23 cellular contexts compared by ENCODE assay signal in genomic region chr1:71037829-71038620, GRCh38. TPM values are rescaled to one million over a fixed set of nuclear protein-coding genes. Genes with fewer than 3 reads are reported as not detected.
A peak's percentile ranks its signal among the peaks of the same experiment; 100 is the strongest.
DNase-seq lines count a peak whose midpoint lies in the region; ATAC-seq, FAIRE-seq and TF ChIP-seq lines count a peak whose summit lies in the region.
"Had no signal": no experiment of that assay in that cellular context is flagged by ENCODE, and none has a peak within 500 bp of the region (broad histone marks: within the 10 kb centered on the region; RNA-seq: fewer than 3 reads in every experiment).

No MANE protein-coding gene starts in this region.

- intact Hi-C loops in natural killer cell (cut with micrococcal nuclease) (no loop called here), GM12878 (cut with micrococcal nuclease; ENCODE audit: unreplicated experiment) (no loop called here), left ventricle myocardium superior (cut with micrococcal nuclease) (no loop called here)
- intact Hi-C loops in activated CD8-positive, alpha-beta T cell treated with anti-CD3 and anti-CD28 coated beads for 36 hours (cut with micrococcal nuclease), result no loop called here

- H3K9ac ChIP-seq in GM12878 (ENCODE audit: control insufficient read depth, insufficient read depth, low read length), result no peak overlapping the region

- H3K4me3 ChIP-seq in GM12878 (no peak overlapping the region), thoracic aorta (peak overlapping the region; percentile 15)
- H3K4me3 ChIP-seq: GM23338 had no signal

- TF ChIP-seq RAD21 in GM12878 (IDR thresholded peaks at IDR 0.05; ENCODE audit: insufficient read depth, low read depth, low read length), result no peak

- no peaks in the 10 kb centered on the region for H3K9me3 Mint-ChIP-seq in natural killer cell treated with Interleukin-12 subunit alpha and Interleukin-12 subunit beta and Interleukin-15 and Interleukin-18, amount 100 ng/mL, for 72 hours
- H3K9me3 Mint-ChIP-seq in natural killer cell, result no peaks in the 10 kb centered on the region
- no peaks in the 10 kb centered on the region for H3K9me3 Mint-ChIP-seq in activated CD8-positive, alpha-beta T cell treated with anti-CD3 and anti-CD28 coated beads for 36 hours
- H3K9me3 Mint-ChIP-seq: CD4-positive, alpha-beta memory T cell; GM23338 had no signal

- H3K4me1 ChIP-seq in GM12878 (ENCODE audit: control insufficient read depth, insufficient read depth, low read length), result no peaks in the 10 kb centered on the region
- H3K4me1 ChIP-seq in thoracic aorta (ENCODE audit: control insufficient read depth in 1 of 2, low read depth in 2 of 2), result peaks cover 3 to 27% of the 10 kb centered on the region in 2 donors
- H3K4me1 ChIP-seq: BE2C had no signal

- POLR2A ChIA-PET in GM12878 (lab: Charles Lee), result interaction anchor here (0.6 kb wide), 1 partner anchor 729 kb away, joined by 3 read pairs; no protein-coding TSS in a partner anchor
- POLR2A ChIA-PET in activated CD8-positive, alpha-beta T cell treated with anti-CD3 and anti-CD28 coated beads for 36 hours (lab: Charles Lee), result no interaction called here

- H3K4me3 Mint-ChIP-seq in natural killer cell treated with Interleukin-12 subunit alpha and Interleukin-12 subunit beta and Interleukin-15 and Interleukin-18, amount 100 ng/mL, for 72 hours, result peak overlapping the region; percentile 18
- H3K4me3 Mint-ChIP-seq in natural killer cell, result no peak overlapping the region
- H3K4me3 Mint-ChIP-seq in activated CD8-positive, alpha-beta T cell treated with anti-CD3 and anti-CD28 coated beads for 36 hours, result no peak overlapping the region
- H3K4me3 Mint-ChIP-seq: CD4-positive, alpha-beta memory T cell; GM23338 had no signal

- SMC1A ChIA-PET in GM12878 (lab: Charles Lee; ENCODE audit: uncharacterized antibody, unreplicated experiment), result no interaction called here

- H3K4me1 Mint-ChIP-seq in natural killer cell treated with Interleukin-12 subunit alpha and Interleukin-12 subunit beta and Interleukin-15 and Interleukin-18, amount 100 ng/mL, for 72 hours (ENCODE audit: low read depth in 2 of 2), result peaks cover 22 to 46% of the 10 kb centered on the region in 2 donors
- H3K4me1 Mint-ChIP-seq in natural killer cell, result no peaks in the 10 kb centered on the region
- no peaks in the 10 kb centered on the region for H3K4me1 Mint-ChIP-seq in activated CD8-positive, alpha-beta T cell treated with anti-CD3 and anti-CD28 coated beads for 36 hours (ENCODE audit: low read depth)
- H3K4me1 Mint-ChIP-seq: GM23338 had no signal

- BruUV-seq in GM12878 (replicated peaks; lab: Mats Ljungman, UMichigan), result no TSS peak

- H3K27me3 ChIP-seq in GM12878 (replicated peaks in 1 of 2; ENCODE audit: control insufficient read depth in 2 of 2, insufficient read depth in 2 of 2, low read length in 1 of 2) (no peaks in the 10 kb centered on the region), thoracic aorta (replicated peaks; ENCODE audit: insufficient read depth) (no peaks in the 10 kb centered on the region)
- H3K27me3 ChIP-seq: BE2C had no signal

- H3K9me3 ChIP-seq in GM12878 (replicated peaks; ENCODE audit: control insufficient read depth, insufficient read depth, low read length) (no peaks in the 10 kb centered on the region), thoracic aorta (no peaks in the 10 kb centered on the region)
- H3K9me3 ChIP-seq: BE2C had no signal

- in situ Hi-C loops in GM12878 (cut with MboI), result no loop called here

- no peaks in the 10 kb centered on the region for H3K79me2 ChIP-seq in GM12878 (ENCODE audit: control insufficient read depth, insufficient read depth, low read length)

- WGBS in GM12878 (ENCODE audit: insufficient coverage, insufficient replicate concordance, low lambda C conversion rate, missing lambda C conversion rate), result 8% methylated on average over 2 of the region's 2 CpGs

- H3K4me2 ChIP-seq in GM12878 (ENCODE audit: control insufficient read depth, insufficient read depth), result no peak overlapping the region
- H3K4me2 ChIP-seq: GM23338 had no signal

- ATAC-seq in natural killer cell treated with Interleukin-12 subunit alpha and Interleukin-12 subunit beta and Interleukin-15 and Interleukin-18, amount 100 ng/mL, for 72 hours, result no peak
- ATAC-seq in natural killer cell, result no peak
- ATAC-seq in GM12878, result peak; percentile 36
- ATAC-seq in thoracic aorta (ENCODE audit: insufficient number of reproducible peaks, low FRiP score, low read depth), result no peak
- no peak for ATAC-seq in left ventricle myocardium superior
- ATAC-seq in HG03565 (IDR thresholded peaks at IDR 0.05; ENCODE audit: unreplicated experiment), result no peak
- no peak for ATAC-seq in activated CD8-positive, alpha-beta T cell treated with anti-CD3 and anti-CD28 coated beads for 36 hours
- ATAC-seq: GM23338, HepG2 had no signal

- no peak for TF ChIP-seq POLR2A in GM12878 (IDR thresholded peaks at IDR 0.05; ENCODE audit: low read depth, low read length)

- H3K27ac ChIP-seq in GM12878 (ENCODE audit: control insufficient read depth, insufficient read depth) (no peak overlapping the region), thoracic aorta (peak overlapping the region in 1 of 2 donors; percentile 22)
- H3K27ac ChIP-seq: C4-2B had no signal

- TF ChIP-seq EP300 in GM12878 (IDR thresholded peaks at IDR 0.05; ENCODE audit: borderline replicate concordance in 1 of 2, control insufficient read depth in 1 of 2, low read depth in 2 of 2, low read length in 2 of 2), result no peak

- H2AFZ ChIP-seq in GM12878 (ENCODE audit: control insufficient read depth, low read depth, low read length), result no peak overlapping the region
- H2AFZ ChIP-seq: GM23338 had no signal

- H3K27ac Mint-ChIP-seq in natural killer cell treated with Interleukin-12 subunit alpha and Interleukin-12 subunit beta and Interleukin-15 and Interleukin-18, amount 100 ng/mL, for 72 hours, result no peak overlapping the region
- H3K27ac Mint-ChIP-seq in natural killer cell, result no peak overlapping the region
- H3K27ac Mint-ChIP-seq in activated CD8-positive, alpha-beta T cell treated with anti-CD3 and anti-CD28 coated beads for 36 hours, result no peak overlapping the region
- H3K27ac Mint-ChIP-seq: CD4-positive, alpha-beta memory T cell; GM23338 had no signal

- H3K36me3 ChIP-seq in GM12878 (ENCODE audit: control insufficient read depth in 2 of 2, insufficient read depth in 2 of 2, low read length in 1 of 2) (no peaks in the 10 kb centered on the region), thoracic aorta (no peaks in the 10 kb centered on the region)
- H3K36me3 ChIP-seq: BE2C had no signal

- no peak for TF ChIP-seq CTCF in natural killer cell (IDR thresholded peaks at IDR 0.05)
- TF ChIP-seq CTCF in GM12878 (IDR thresholded peaks at IDR 0.05 in 2 of 3, conservative IDR thresholded peaks at IDR 0.05 in 1 of 3; ENCODE audit: control insufficient read depth in 2 of 3, extremely low read depth in 1 of 3, insufficient read depth in 1 of 3, low read depth in 3 of 3, low read length in 3 of 3), result no peak
- no peak for TF ChIP-seq CTCF in thoracic aorta (IDR thresholded peaks at IDR 0.05)
- TF ChIP-seq CTCF in activated CD8-positive, alpha-beta T cell treated with anti-CD3 and anti-CD28 coated beads for 36 hours (IDR thresholded peaks at IDR 0.05), result no peak

- CTCF ChIA-PET in GM12878 (lab: Yijun Ruan, JAX), result interaction anchor here (0.6 to 0.9 kb wide), 2 partner anchors 12 to 345 kb away, joined by 3 read pairs; no protein-coding TSS in a partner anchor
- CTCF ChIA-PET in activated CD8-positive, alpha-beta T cell treated with anti-CD3 and anti-CD28 coated beads for 36 hours (lab: Charles Lee), result interaction anchor here (1.4 kb wide), 1 partner anchor 12 kb away, joined by 3 read pairs; no protein-coding TSS in a partner anchor

- peaks cover 15% of the 10 kb centered on the region for H3K36me3 Mint-ChIP-seq in natural killer cell treated with Interleukin-12 subunit alpha and Interleukin-12 subunit beta and Interleukin-15 and Interleukin-18, amount 100 ng/mL, for 72 hours
- no peaks in the 10 kb centered on the region for H3K36me3 Mint-ChIP-seq in natural killer cell
- H3K36me3 Mint-ChIP-seq in activated CD8-positive, alpha-beta T cell treated with anti-CD3 and anti-CD28 coated beads for 36 hours (ENCODE audit: low read depth), result no peaks in the 10 kb centered on the region
- H3K36me3 Mint-ChIP-seq: CD4-positive, alpha-beta memory T cell had no signal

- RAD21 ChIA-PET in GM12878 (lab: Charles Lee; ENCODE audit: unreplicated experiment), result no interaction called here

- DNase-seq in natural killer cell treated with Interleukin-12 subunit alpha and Interleukin-12 subunit beta and Interleukin-15 and Interleukin-18, amount 100 ng/mL, for 72 hours (ENCODE audit: low spot score), result no peak
- no peak for DNase-seq in natural killer cell
- no peak for DNase-seq in GM12878 (ENCODE audit: low read depth, low spot score)
- DNase-seq in thoracic aorta (ENCODE audit: low spot score), result no peak
- no peak for DNase-seq in left ventricle myocardium superior
- no peak for DNase-seq in activated CD8-positive, alpha-beta T cell treated with anti-CD3 and anti-CD28 coated beads for 36 hours
- DNase-seq: BE2C; CD4-positive, alpha-beta memory T cell; COR-L47; DMS153; DMS79 treated with DMSO at 0.1 percent for 48 hours; EL; H7 had no signal

- no peak for FAIRE-seq in GM12878 (lab: Jason Lieb, UNC)
- FAIRE-seq: A204.1, D721Med, G401.6, GM12892, HepG2, HTR-8/SVneo had no signal

- H4K20me1 ChIP-seq in GM12878 (ENCODE audit: control insufficient read depth, insufficient read depth), result no peaks in the 10 kb centered on the region

- peaks cover 13 to 25% of the 10 kb centered on the region in 2 donors for H3K27me3 Mint-ChIP-seq in natural killer cell treated with Interleukin-12 subunit alpha and Interleukin-12 subunit beta and Interleukin-15 and Interleukin-18, amount 100 ng/mL, for 72 hours
- peaks cover 15 to 29% of the 10 kb centered on the region in 2 donors for H3K27me3 Mint-ChIP-seq in natural killer cell (ENCODE audit: low read depth in 2 of 2)
- H3K27me3 Mint-ChIP-seq in activated CD8-positive, alpha-beta T cell treated with anti-CD3 and anti-CD28 coated beads for 36 hours, result peaks cover 30% of the 10 kb centered on the region

RNA-seq across cellular contexts. Expression of gene PTGER3, which starts 9.6 kb away (rescaled TPM):
- total RNA-seq in natural killer cell treated with Interleukin-12 subunit alpha and Interleukin-12 subunit beta and Interleukin-15 and Interleukin-18, amount 100 ng/mL, for 72 hours, result 100 to 1,000 TPM in 1 of 2 donors, 10 to 100 TPM in 1; 62.9 to 158 TPM
- total RNA-seq in natural killer cell (10 to 100 TPM in 1 of 3 donors, under 1 TPM in 1, not detected in 1; 0.72 to 21.9 TPM), GM12878 (2014; rRNA removed) (not detected in 2 replicates), GM12878 (2014; rRNA removed; fragmentation: Illumina TruSeq; extraction: Trizol) (not detected in 2 replicates), GM12878 (2021) (not detected in 2 replicates), thoracic aorta (10 to 100 TPM; 45.2 to 61.7 TPM), left ventricle myocardium superior (3.3 TPM)
- 0.08 and 0.29 TPM in 2 replicates for total RNA-seq in GM12878 (2013; cell fraction: nucleolus; rRNA removed)
- not detected for polyA plus RNA-seq in GM12878 (2011; ENCODE audit: low read depth)
- polyA plus RNA-seq in GM12878 (2011; rRNA removed) (not detected in 2 replicates), GM12878 (2014; fragmentation: Illumina TruSeq; extraction: Trizol) (under 0.01 TPM in 1 of 2 replicates, not detected in the other), GM12878 (2014; fragmentation: Nextera tagmentation; extraction: Ambion mirVana) (under 1 TPM in 1 of 2 experiments, not detected in 1; 0.02 TPM), GM12878 (2014; rRNA removed) (0.04 TPM in 1 of 2 replicates, not detected in the other), GM12878 (2016; fragmentation: Nextera tagmentation; extraction: Ambion mirVana) (not detected)
- not detected in 2 replicates for polyA plus RNA-seq in GM12878 (2011; cell fraction: cytosol; rRNA removed)
- polyA plus RNA-seq in GM12878 (2011; cell fraction: nucleus; rRNA removed), result 0.01 and 0.09 TPM in 2 replicates
- polyA plus RNA-seq in GM12878 (2012), result not detected in 2 replicates
- 0.15 TPM in 1 of 2 replicates, not detected in the other for polyA minus RNA-seq in GM12878 (2011; rRNA and poly(A)+ RNA removed)
- polyA minus RNA-seq in GM12878 (2011; cell fraction: cytosol; rRNA and poly(A)+ RNA removed), result not detected in 2 replicates
- 0.12 and 0.38 TPM in 2 replicates for polyA minus RNA-seq in GM12878 (2011; cell fraction: nucleus; rRNA and poly(A)+ RNA removed)
- not detected for total RNA-seq in activated CD8-positive, alpha-beta T cell treated with anti-CD3 and anti-CD28 coated beads for 36 hours
- total RNA-seq: CD4-positive, alpha-beta memory T cell; HepG2 had no signal
- polyA plus RNA-seq: AG04450 had no signal

RNA-seq across cellular contexts. Expression of gene ZRANB2, which starts 42.8 kb away (rescaled TPM):
- 100 to 1,000 TPM in 1 of 2 donors, 10 to 100 TPM in 1; 96.0 to 116 TPM for total RNA-seq in natural killer cell treated with Interleukin-12 subunit alpha and Interleukin-12 subunit beta and Interleukin-15 and Interleukin-18, amount 100 ng/mL, for 72 hours
- total RNA-seq in natural killer cell (100 to 1,000 TPM; 114 to 133 (median 128) TPM), GM12878 (2014; rRNA removed) (79.6 and 103 TPM in 2 replicates), GM12878 (2014; rRNA removed; fragmentation: Illumina TruSeq; extraction: Trizol) (68.4 and 77.9 TPM in 2 replicates), GM12878 (2021) (100 and 102 TPM in 2 replicates), thoracic aorta (100 to 1,000 TPM; 116 to 133 TPM), left ventricle myocardium superior (53.8 TPM)
- 227 and 233 TPM in 2 replicates for total RNA-seq in GM12878 (2013; cell fraction: nucleolus; rRNA removed)
- polyA plus RNA-seq in GM12878 (2011; ENCODE audit: low read depth), result 45.5 TPM
- polyA plus RNA-seq in GM12878 (2011; rRNA removed) (150 and 247 TPM in 2 replicates), GM12878 (2014; fragmentation: Illumina TruSeq; extraction: Trizol) (189 and 276 TPM in 2 replicates), GM12878 (2014; fragmentation: Nextera tagmentation; extraction: Ambion mirVana) (100 to 1,000 TPM; 148 to 156 TPM), GM12878 (2014; rRNA removed) (74.2 and 96.4 TPM in 2 replicates), GM12878 (2016; fragmentation: Nextera tagmentation; extraction: Ambion mirVana) (100 to 1,000 TPM; 136 to 140 TPM)
- 31.9 and 35.8 TPM in 2 replicates for polyA plus RNA-seq in GM12878 (2011; cell fraction: cytosol; rRNA removed)
- 197 and 240 TPM in 2 replicates for polyA plus RNA-seq in GM12878 (2011; cell fraction: nucleus; rRNA removed)
- polyA plus RNA-seq in GM12878 (2012), result 75.5 and 81.8 TPM in 2 replicates
- 29.9 and 32.5 TPM in 2 replicates for polyA minus RNA-seq in GM12878 (2011; rRNA and poly(A)+ RNA removed)
- polyA minus RNA-seq in GM12878 (2011; cell fraction: cytosol; rRNA and poly(A)+ RNA removed), result 18.7 and 23.3 TPM in 2 replicates
- 37.4 and 49.0 TPM in 2 replicates for polyA minus RNA-seq in GM12878 (2011; cell fraction: nucleus; rRNA and poly(A)+ RNA removed)
- total RNA-seq in activated CD8-positive, alpha-beta T cell treated with anti-CD3 and anti-CD28 coated beads for 36 hours, result 100 to 1,000 TPM; 107 to 119 TPM
